1 cellular context compared by ENCODE assay signal in the genomic region with DNA sequence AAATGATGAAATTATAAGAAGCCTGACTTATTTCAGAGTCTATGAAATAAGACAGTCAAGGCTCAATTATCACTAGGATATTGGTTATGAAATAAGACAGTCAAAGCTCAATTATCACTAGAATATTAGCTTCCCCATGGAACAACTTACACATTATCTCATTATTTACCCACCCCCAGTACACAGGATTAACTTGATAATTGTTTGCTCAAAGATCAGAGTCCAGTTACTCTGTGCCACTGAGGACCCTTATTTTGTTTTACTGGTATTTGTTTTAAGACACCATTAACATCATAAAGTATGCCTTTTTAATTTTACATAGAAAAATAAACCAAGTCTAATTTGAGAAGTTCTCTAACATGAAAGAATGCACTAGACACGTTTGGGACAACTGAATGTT.
A peak's percentile ranks its signal among the peaks of the same experiment; 100 is the strongest.
TF ChIP-seq lines count a peak whose summit lies in the region.

No MANE protein-coding gene starts in this region.

TF ChIP-seq in HepG2, 621 proteins besides CTCF, POLR2A, EP300 and RAD21 (continued from another document and continues in another):
- TF ChIP-seq, protein P1, sequence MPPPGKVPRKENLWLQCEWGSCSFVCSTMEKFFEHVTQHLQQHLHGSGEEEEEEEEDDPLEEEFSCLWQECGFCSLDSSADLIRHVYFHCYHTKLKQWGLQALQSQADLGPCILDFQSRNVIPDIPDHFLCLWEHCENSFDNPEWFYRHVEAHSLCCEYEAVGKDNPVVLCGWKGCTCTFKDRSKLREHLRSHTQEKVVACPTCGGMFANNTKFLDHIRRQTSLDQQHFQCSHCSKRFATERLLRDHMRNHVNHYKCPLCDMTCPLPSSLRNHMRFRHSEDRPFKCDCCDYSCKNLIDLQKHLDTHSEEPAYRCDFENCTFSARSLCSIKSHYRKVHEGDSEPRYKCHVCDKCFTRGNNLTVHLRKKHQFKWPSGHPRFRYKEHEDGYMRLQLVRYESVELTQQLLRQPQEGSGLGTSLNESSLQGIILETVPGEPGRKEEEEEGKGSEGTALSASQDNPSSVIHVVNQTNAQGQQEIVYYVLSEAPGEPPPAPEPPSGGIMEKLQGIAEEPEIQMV (CRISPR knock-in tag; IDR thresholded peaks at IDR 0.05; ENCODE audit: low read depth), result no peak
- TF ChIP-seq, protein P2, sequence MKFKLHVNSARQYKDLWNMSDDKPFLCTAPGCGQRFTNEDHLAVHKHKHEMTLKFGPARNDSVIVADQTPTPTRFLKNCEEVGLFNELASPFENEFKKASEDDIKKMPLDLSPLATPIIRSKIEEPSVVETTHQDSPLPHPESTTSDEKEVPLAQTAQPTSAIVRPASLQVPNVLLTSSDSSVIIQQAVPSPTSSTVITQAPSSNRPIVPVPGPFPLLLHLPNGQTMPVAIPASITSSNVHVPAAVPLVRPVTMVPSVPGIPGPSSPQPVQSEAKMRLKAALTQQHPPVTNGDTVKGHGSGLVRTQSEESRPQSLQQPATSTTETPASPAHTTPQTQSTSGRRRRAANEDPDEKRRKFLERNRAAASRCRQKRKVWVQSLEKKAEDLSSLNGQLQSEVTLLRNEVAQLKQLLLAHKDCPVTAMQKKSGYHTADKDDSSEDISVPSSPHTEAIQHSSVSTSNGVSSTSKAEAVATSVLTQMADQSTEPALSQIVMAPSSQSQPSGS (CRISPR knock-in tag; IDR thresholded peaks at IDR 0.05), result no peak; the same call in 1 of the 2 replicates
- no peak for TF ChIP-seq POLR2AphosphoS5 (IDR thresholded peaks at IDR 0.05; ENCODE audit: low read depth, low read length)
- TF ChIP-seq FOXJ3 (CRISPR knock-in tag; IDR thresholded peaks at IDR 0.05; ENCODE audit: borderline replicate concordance), result peak; percentile 57; the same call in 1 of the 2 replicates
- TF ChIP-seq, protein P3, sequence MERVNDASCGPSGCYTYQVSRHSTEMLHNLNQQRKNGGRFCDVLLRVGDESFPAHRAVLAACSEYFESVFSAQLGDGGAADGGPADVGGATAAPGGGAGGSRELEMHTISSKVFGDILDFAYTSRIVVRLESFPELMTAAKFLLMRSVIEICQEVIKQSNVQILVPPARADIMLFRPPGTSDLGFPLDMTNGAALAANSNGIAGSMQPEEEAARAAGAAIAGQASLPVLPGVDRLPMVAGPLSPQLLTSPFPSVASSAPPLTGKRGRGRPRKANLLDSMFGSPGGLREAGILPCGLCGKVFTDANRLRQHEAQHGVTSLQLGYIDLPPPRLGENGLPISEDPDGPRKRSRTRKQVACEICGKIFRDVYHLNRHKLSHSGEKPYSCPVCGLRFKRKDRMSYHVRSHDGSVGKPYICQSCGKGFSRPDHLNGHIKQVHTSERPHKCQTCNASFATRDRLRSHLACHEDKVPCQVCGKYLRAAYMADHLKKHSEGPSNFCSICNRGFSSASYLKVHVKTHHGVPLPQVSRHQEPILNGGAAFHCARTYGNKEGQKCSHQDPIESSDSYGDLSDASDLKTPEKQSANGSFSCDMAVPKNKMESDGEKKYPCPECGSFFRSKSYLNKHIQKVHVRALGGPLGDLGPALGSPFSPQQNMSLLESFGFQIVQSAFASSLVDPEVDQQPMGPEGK (CRISPR knock-in tag; IDR thresholded peaks at IDR 0.05), result peak; percentile 72; the same call in 1 of the 2 replicates
- peak; percentile 32; the same call in 1 of the 2 replicates for TF ChIP-seq TBX3 (IDR thresholded peaks at IDR 0.05; ENCODE audit: borderline replicate concordance)
- TF ChIP-seq, protein P4, sequence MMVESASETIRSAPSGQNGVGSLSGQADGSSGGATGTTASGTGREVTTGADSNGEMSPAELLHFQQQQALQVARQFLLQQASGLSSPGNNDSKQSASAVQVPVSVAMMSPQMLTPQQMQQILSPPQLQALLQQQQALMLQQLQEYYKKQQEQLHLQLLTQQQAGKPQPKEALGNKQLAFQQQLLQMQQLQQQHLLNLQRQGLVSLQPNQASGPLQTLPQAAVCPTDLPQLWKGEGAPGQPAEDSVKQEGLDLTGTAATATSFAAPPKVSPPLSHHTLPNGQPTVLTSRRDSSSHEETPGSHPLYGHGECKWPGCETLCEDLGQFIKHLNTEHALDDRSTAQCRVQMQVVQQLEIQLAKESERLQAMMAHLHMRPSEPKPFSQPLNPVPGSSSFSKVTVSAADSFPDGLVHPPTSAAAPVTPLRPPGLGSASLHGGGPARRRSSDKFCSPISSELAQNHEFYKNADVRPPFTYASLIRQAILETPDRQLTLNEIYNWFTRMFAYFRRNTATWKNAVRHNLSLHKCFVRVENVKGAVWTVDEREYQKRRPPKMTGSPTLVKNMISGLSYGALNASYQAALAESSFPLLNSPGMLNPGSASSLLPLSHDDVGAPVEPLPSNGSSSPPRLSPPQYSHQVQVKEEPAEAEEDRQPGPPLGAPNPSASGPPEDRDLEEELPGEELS (CRISPR knock-in tag; IDR thresholded peaks at IDR 0.05), result 0 out of 2 replicates have a peak, but pooled peaks have one; percentile 21
- peak; percentile 71 for TF ChIP-seq GATAD2A (CRISPR knock-in tag; IDR thresholded peaks at IDR 0.05)
- peak; percentile 54; the same call in 1 of the 2 replicates for TF ChIP-seq SOX5 (CRISPR knock-in tag; IDR thresholded peaks at IDR 0.05; ENCODE audit: borderline replicate concordance)
- TF ChIP-seq, protein P5, sequence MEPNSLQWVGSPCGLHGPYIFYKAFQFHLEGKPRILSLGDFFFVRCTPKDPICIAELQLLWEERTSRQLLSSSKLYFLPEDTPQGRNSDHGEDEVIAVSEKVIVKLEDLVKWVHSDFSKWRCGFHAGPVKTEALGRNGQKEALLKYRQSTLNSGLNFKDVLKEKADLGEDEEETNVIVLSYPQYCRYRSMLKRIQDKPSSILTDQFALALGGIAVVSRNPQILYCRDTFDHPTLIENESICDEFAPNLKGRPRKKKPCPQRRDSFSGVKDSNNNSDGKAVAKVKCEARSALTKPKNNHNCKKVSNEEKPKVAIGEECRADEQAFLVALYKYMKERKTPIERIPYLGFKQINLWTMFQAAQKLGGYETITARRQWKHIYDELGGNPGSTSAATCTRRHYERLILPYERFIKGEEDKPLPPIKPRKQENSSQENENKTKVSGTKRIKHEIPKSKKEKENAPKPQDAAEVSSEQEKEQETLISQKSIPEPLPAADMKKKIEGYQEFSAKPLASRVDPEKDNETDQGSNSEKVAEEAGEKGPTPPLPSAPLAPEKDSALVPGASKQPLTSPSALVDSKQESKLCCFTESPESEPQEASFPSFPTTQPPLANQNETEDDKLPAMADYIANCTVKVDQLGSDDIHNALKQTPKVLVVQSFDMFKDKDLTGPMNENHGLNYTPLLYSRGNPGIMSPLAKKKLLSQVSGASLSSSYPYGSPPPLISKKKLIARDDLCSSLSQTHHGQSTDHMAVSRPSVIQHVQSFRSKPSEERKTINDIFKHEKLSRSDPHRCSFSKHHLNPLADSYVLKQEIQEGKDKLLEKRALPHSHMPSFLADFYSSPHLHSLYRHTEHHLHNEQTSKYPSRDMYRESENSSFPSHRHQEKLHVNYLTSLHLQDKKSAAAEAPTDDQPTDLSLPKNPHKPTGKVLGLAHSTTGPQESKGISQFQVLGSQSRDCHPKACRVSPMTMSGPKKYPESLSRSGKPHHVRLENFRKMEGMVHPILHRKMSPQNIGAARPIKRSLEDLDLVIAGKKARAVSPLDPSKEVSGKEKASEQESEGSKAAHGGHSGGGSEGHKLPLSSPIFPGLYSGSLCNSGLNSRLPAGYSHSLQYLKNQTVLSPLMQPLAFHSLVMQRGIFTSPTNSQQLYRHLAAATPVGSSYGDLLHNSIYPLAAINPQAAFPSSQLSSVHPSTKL (CRISPR knock-in tag; IDR thresholded peaks at IDR 0.05), result peak; percentile 85
- no peak for TF ChIP-seq ZFY (CRISPR knock-in tag; IDR thresholded peaks at IDR 0.05)
- no peak for TF ChIP-seq ZNF317 (CRISPR knock-in tag; IDR thresholded peaks at IDR 0.05)
- TF ChIP-seq, protein P6, sequence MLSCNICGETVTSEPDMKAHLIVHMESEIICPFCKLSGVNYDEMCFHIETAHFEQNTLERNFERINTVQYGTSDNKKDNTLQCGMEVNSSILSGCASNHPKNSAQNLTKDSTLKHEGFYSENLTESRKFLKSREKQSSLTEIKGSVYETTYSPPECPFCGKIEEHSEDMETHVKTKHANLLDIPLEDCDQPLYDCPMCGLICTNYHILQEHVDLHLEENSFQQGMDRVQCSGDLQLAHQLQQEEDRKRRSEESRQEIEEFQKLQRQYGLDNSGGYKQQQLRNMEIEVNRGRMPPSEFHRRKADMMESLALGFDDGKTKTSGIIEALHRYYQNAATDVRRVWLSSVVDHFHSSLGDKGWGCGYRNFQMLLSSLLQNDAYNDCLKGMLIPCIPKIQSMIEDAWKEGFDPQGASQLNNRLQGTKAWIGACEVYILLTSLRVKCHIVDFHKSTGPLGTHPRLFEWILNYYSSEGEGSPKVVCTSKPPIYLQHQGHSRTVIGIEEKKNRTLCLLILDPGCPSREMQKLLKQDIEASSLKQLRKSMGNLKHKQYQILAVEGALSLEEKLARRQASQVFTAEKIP (CRISPR knock-in tag; IDR thresholded peaks at IDR 0.05; ENCODE audit: borderline replicate concordance), result no peak
- no peak for TF ChIP-seq BRCA1 (CRISPR knock-in tag; IDR thresholded peaks at IDR 0.05)
- TF ChIP-seq, protein P7, sequence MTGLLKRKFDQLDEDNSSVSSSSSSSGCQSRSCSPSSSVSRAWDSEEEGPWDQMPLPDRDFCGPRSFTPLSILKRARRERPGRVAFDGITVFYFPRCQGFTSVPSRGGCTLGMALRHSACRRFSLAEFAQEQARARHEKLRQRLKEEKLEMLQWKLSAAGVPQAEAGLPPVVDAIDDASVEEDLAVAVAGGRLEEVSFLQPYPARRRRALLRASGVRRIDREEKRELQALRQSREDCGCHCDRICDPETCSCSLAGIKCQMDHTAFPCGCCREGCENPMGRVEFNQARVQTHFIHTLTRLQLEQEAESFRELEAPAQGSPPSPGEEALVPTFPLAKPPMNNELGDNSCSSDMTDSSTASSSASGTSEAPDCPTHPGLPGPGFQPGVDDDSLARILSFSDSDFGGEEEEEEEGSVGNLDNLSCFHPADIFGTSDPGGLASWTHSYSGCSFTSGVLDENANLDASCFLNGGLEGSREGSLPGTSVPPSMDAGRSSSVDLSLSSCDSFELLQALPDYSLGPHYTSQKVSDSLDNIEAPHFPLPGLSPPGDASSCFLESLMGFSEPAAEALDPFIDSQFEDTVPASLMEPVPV (CRISPR knock-in tag; IDR thresholded peaks at IDR 0.05), result no peak
- no peak for TF ChIP-seq DNMT1 (CRISPR knock-in tag; IDR thresholded peaks at IDR 0.05)
- TF ChIP-seq ELF3 (CRISPR knock-in tag; IDR thresholded peaks at IDR 0.05), result 0 out of 2 replicates have a peak, but pooled peaks have one; percentile 21
- TF ChIP-seq, protein P8, sequence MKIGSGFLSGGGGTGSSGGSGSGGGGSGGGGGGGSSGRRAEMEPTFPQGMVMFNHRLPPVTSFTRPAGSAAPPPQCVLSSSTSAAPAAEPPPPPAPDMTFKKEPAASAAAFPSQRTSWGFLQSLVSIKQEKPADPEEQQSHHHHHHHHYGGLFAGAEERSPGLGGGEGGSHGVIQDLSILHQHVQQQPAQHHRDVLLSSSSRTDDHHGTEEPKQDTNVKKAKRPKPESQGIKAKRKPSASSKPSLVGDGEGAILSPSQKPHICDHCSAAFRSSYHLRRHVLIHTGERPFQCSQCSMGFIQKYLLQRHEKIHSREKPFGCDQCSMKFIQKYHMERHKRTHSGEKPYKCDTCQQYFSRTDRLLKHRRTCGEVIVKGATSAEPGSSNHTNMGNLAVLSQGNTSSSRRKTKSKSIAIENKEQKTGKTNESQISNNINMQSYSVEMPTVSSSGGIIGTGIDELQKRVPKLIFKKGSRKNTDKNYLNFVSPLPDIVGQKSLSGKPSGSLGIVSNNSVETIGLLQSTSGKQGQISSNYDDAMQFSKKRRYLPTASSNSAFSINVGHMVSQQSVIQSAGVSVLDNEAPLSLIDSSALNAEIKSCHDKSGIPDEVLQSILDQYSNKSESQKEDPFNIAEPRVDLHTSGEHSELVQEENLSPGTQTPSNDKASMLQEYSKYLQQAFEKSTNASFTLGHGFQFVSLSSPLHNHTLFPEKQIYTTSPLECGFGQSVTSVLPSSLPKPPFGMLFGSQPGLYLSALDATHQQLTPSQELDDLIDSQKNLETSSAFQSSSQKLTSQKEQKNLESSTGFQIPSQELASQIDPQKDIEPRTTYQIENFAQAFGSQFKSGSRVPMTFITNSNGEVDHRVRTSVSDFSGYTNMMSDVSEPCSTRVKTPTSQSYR (CRISPR knock-in tag; IDR thresholded peaks at IDR 0.05; ENCODE audit: borderline replicate concordance), result peak; percentile 53; the same call in 1 of the 2 replicates
- TF ChIP-seq, protein P9, sequence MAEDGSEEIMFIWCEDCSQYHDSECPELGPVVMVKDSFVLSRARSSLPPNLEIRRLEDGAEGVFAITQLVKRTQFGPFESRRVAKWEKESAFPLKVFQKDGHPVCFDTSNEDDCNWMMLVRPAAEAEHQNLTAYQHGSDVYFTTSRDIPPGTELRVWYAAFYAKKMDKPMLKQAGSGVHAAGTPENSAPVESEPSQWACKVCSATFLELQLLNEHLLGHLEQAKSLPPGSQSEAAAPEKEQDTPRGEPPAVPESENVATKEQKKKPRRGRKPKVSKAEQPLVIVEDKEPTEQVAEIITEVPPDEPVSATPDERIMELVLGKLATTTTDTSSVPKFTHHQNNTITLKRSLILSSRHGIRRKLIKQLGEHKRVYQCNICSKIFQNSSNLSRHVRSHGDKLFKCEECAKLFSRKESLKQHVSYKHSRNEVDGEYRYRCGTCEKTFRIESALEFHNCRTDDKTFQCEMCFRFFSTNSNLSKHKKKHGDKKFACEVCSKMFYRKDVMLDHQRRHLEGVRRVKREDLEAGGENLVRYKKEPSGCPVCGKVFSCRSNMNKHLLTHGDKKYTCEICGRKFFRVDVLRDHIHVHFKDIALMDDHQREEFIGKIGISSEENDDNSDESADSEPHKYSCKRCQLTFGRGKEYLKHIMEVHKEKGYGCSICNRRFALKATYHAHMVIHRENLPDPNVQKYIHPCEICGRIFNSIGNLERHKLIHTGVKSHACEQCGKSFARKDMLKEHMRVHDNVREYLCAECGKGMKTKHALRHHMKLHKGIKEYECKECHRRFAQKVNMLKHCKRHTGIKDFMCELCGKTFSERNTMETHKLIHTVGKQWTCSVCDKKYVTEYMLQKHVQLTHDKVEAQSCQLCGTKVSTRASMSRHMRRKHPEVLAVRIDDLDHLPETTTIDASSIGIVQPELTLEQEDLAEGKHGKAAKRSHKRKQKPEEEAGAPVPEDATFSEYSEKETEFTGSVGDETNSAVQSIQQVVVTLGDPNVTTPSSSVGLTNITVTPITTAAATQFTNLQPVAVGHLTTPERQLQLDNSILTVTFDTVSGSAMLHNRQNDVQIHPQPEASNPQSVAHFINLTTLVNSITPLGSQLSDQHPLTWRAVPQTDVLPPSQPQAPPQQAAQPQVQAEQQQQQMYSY (CRISPR knock-in tag; IDR thresholded peaks at IDR 0.05), result no peak
- no peak for TF ChIP-seq SALL1 (CRISPR knock-in tag; IDR thresholded peaks at IDR 0.05)
- TF ChIP-seq SIX1 (CRISPR knock-in tag; IDR thresholded peaks at IDR 0.05; ENCODE audit: borderline replicate concordance), result 0 out of 2 replicates have a peak, but pooled peaks have one; percentile 17
- peak; percentile 64; the same call in 1 of the 2 replicates for TF ChIP-seq NFIC (IDR thresholded peaks at IDR 0.05; ENCODE audit: low read length)
- no peak for TF ChIP-seq FOXP1 (IDR thresholded peaks at IDR 0.05)
- peak; percentile 64; the same call in 1 of the 2 replicates for TF ChIP-seq FOXP1 (CRISPR knock-in tag; IDR thresholded peaks at IDR 0.05)
- no peak for TF ChIP-seq ZNF615 (CRISPR knock-in tag; IDR thresholded peaks at IDR 0.05; ENCODE audit: borderline replicate concordance)
- TF ChIP-seq, protein P10, sequence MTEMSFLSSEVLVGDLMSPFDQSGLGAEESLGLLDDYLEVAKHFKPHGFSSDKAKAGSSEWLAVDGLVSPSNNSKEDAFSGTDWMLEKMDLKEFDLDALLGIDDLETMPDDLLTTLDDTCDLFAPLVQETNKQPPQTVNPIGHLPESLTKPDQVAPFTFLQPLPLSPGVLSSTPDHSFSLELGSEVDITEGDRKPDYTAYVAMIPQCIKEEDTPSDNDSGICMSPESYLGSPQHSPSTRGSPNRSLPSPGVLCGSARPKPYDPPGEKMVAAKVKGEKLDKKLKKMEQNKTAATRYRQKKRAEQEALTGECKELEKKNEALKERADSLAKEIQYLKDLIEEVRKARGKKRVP (CRISPR knock-in tag; IDR thresholded peaks at IDR 0.05), result no peak
- TF ChIP-seq DNMT3B (CRISPR knock-in tag; conservative IDR thresholded peaks at IDR 0.05), result no peak
- TF ChIP-seq ZNF124 (CRISPR knock-in tag; IDR thresholded peaks at IDR 0.05), result no peak
- TF ChIP-seq ZKSCAN8 (CRISPR knock-in tag; IDR thresholded peaks at IDR 0.05; ENCODE audit: borderline replicate concordance), result no peak
